In genomic region chr21:46639489-46640386, GRCh38 we compare ENCODE assay signal across 8 cellular contexts. TPM values are rescaled to one million over a fixed set of nuclear protein-coding genes. Genes with fewer than 3 reads are reported as not detected.
DNase-seq lines count a peak whose midpoint lies in the region; ATAC-seq and TF ChIP-seq lines count a peak whose summit lies in the region.

No MANE protein-coding gene starts in this region.

- intact Hi-C loops in left lung (cut with DNase I) = no loop called here

- no peaks in the 10 kb centered on the region for H3K27me3 ChIP-seq in left lung

- H3K27me3 Mint-ChIP-seq in activated naive CD8-positive, alpha-beta T cell treated with anti-CD3 and anti-CD28 coated beads for 36 hours = no peaks in the 10 kb centered on the region

- peak overlapping the region; percentile 65 for H3K4me3 Mint-ChIP-seq in activated naive CD8-positive, alpha-beta T cell treated with anti-CD3 and anti-CD28 coated beads for 36 hours

- TF ChIP-seq RAD21 in Ishikawa (IDR thresholded peaks at IDR 0.05; ENCODE audit: low read depth) = peak; percentile 16; the same call in 1 of the 2 replicates

- peaks cover 26% of the 10 kb centered on the region for H3K36me3 Mint-ChIP-seq in activated naive CD8-positive, alpha-beta T cell treated with anti-CD3 and anti-CD28 coated beads for 36 hours

- H3K4me1 ChIP-seq in left lung = peaks cover 33 to 42% of the 10 kb centered on the region in 2 donors

- H3K27ac Mint-ChIP-seq in activated naive CD8-positive, alpha-beta T cell treated with anti-CD3 and anti-CD28 coated beads for 36 hours = peak overlapping the region; percentile 78

- H3K9me3 Mint-ChIP-seq in activated naive CD8-positive, alpha-beta T cell treated with anti-CD3 and anti-CD28 coated beads for 36 hours = no peaks in the 10 kb centered on the region

- TF ChIP-seq EP300 in Ishikawa (IDR thresholded peaks at IDR 0.05; ENCODE audit: borderline replicate concordance) = no peak

- no peak overlapping the region for H3K4me3 ChIP-seq in left lung

- TF ChIP-seq CTCF in left lung (IDR thresholded peaks at IDR 0.05) = peak; percentile 24

- H3K27ac ChIP-seq in left lung = no peak overlapping the region

- ATAC-seq in left lung = no peak
- no peak for ATAC-seq in GM21825 (IDR thresholded peaks at IDR 0.05; ENCODE audit: unreplicated experiment)
- no peak for ATAC-seq in HG03342 (IDR thresholded peaks at IDR 0.05; ENCODE audit: unreplicated experiment)

- H3K4me1 Mint-ChIP-seq in activated naive CD8-positive, alpha-beta T cell treated with anti-CD3 and anti-CD28 coated beads for 36 hours = peaks cover 54% of the 10 kb centered on the region

- peak; percentile 42 for DNase-seq in CD1c-positive myeloid dendritic cell (ENCODE audit: extremely low spot score)
- DNase-seq in activated naive CD8-positive, alpha-beta T cell treated with anti-CD3 and anti-CD28 coated beads for 36 hours = no peak
- no peak for DNase-seq in left lung
- no peak for DNase-seq in activated CD4-positive, CD25-positive, alpha-beta regulatory T cell (lab: John Stamatoyannopoulos, UW)
- no peak for DNase-seq in effector CD8-positive, alpha-beta T cell (lab: John Stamatoyannopoulos, UW)

- H3K36me3 ChIP-seq in left lung = peaks cover 0 to 43% of the 10 kb centered on the region in 2 donors

- no peaks in the 10 kb centered on the region for H3K9me3 ChIP-seq in left lung

TF ChIP-seq in Ishikawa, 13 proteins besides CTCF, POLR2A, EP300 and RAD21:
- no peak for TF ChIP-seq TCF12 (IDR thresholded peaks at IDR 0.05; ENCODE audit: low read depth)
- TF ChIP-seq USF1 (IDR thresholded peaks at IDR 0.05) = no peak
- no peak for TF ChIP-seq TAF1 (IDR thresholded peaks at IDR 0.05; ENCODE audit: low read depth)
- TF ChIP-seq NFIC (IDR thresholded peaks at IDR 0.05) = no peak
- TF ChIP-seq CREB1 (IDR thresholded peaks at IDR 0.05; ENCODE audit: low read depth) = no peak

RNA-seq across cellular contexts. Expression of gene PRMT2, which starts 4.3 kb away (rescaled TPM):
- total RNA-seq in activated naive CD8-positive, alpha-beta T cell treated with anti-CD3 and anti-CD28 coated beads for 36 hours = 10 to 100 TPM; 56.8 to 59.9 TPM
- total RNA-seq in left lung = 10 to 100 TPM; 91.7 to 99.5 TPM

RNA-seq across cellular contexts. Expression of gene S100B, which starts 34.9 kb away (rescaled TPM):
- 10 to 100 TPM in 1 of 2 experiments, 1 to 10 TPM in 1; 8.7 to 10.5 TPM for total RNA-seq in activated naive CD8-positive, alpha-beta T cell treated with anti-CD3 and anti-CD28 coated beads for 36 hours
- total RNA-seq in left lung = 1 to 10 TPM; 2.0 to 2.3 TPM
